In the genomic region with DNA sequence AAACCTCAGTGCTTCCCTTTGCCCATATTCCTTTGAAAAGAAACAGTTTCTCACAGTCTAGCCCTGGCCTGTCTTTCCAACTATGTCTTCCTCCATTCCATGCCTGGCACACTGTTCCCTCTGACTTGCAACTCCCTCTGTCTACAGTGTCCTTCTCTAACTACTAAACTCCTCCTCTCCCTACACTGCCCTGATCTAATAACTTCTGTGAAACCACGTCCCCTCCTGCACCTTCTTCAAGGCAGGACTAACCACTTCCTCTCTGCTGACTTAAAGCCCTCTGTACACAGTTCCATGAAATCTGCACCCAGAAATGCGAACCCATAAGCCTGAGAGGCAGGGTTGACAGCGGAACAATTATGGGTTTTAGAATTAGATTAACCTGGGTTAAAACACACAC, we compare ENCODE assay signal across 9 cellular contexts.
DNase-seq lines count a peak whose midpoint lies in the region; ATAC-seq and TF ChIP-seq lines count a peak whose summit lies in the region.
"Had no signal": no experiment of that assay in that cellular context is flagged by ENCODE, and none has a peak within 500 bp of the region (broad histone marks: within the 10 kb centered on the region; RNA-seq: fewer than 3 reads in every experiment).

No MANE protein-coding gene starts in this region.

- H3K9me3 Mint-ChIP-seq in activated CD4-positive, alpha-beta memory T cell treated with anti-CD3 and anti-CD28 coated beads for 36 hours, result no peaks in the 10 kb centered on the region
- H3K9me3 Mint-ChIP-seq in natural killer cell, result no peaks in the 10 kb centered on the region

- H3K9ac ChIP-seq in mesendoderm (ENCODE audit: low read length), result no peak overlapping the region

- no peaks in the 10 kb centered on the region for H3K36me3 ChIP-seq in mesendoderm (ENCODE audit: control insufficient read depth, insufficient read depth, low read length)
- no peaks in the 10 kb centered on the region for H3K36me3 ChIP-seq in BE2C
- H3K36me3 ChIP-seq in esophagus squamous epithelium, result no peaks in the 10 kb centered on the region

- POLR2A ChIA-PET in activated CD4-positive, alpha-beta memory T cell treated with anti-CD3 and anti-CD28 coated beads for 36 hours (lab: Charles Lee), result no interaction called here

- peak overlapping the region; percentile 17; the same call in 1 of the 2 replicates for H3K4me3 ChIP-seq in GM08714 (ENCODE audit: low read length)
- H3K4me3 ChIP-seq in mesendoderm (ENCODE audit: low read length), result no peak overlapping the region
- H3K4me3 ChIP-seq in BE2C (ENCODE audit: low read depth, low read length), result no peak overlapping the region
- H3K4me3 ChIP-seq in esophagus squamous epithelium, result no peak overlapping the region
- H3K4me3 ChIP-seq: body of pancreas had no signal

- no peak overlapping the region for H2BK15ac ChIP-seq in mesendoderm (replicated peaks; ENCODE audit: low read depth)

- no peaks in the 10 kb centered on the region for H3K79me1 ChIP-seq in mesendoderm (ENCODE audit: low read length)

- no peak overlapping the region for H4K5ac ChIP-seq in mesendoderm (ENCODE audit: low read length)

- no peaks in the 10 kb centered on the region for H3K27me3 ChIP-seq in mesendoderm (ENCODE audit: insufficient read depth, low read length, poor library complexity)
- no peaks in the 10 kb centered on the region for H3K27me3 ChIP-seq in BE2C
- H3K27me3 ChIP-seq in esophagus squamous epithelium, result no peaks in the 10 kb centered on the region
- H3K27me3 ChIP-seq: body of pancreas had no signal

- H3K23ac ChIP-seq in mesendoderm (ENCODE audit: low read length), result no peak overlapping the region

- H3K4me1 Mint-ChIP-seq in activated CD4-positive, alpha-beta memory T cell treated with anti-CD3 and anti-CD28 coated beads for 36 hours (ENCODE audit: low read depth), result peaks cover 53% of the 10 kb centered on the region
- H3K4me1 Mint-ChIP-seq in natural killer cell, result peaks cover 30% of the 10 kb centered on the region in 2 donors

- no peaks in the 10 kb centered on the region for H3K79me2 ChIP-seq in mesendoderm (ENCODE audit: control insufficient read depth, insufficient read depth, low read length)

- no peak overlapping the region for H3K56ac ChIP-seq in mesendoderm (ENCODE audit: low read length)

- H2BK120ac ChIP-seq in mesendoderm (ENCODE audit: low read depth, low read length), result no peak overlapping the region

- no peak overlapping the region for H3K4me2 ChIP-seq in mesendoderm (ENCODE audit: low read length)

- H2AK5ac ChIP-seq in mesendoderm (ENCODE audit: low read length), result no peak overlapping the region

- H3K27ac ChIP-seq in mesendoderm (ENCODE audit: low read depth, low read length), result no peak overlapping the region
- peak overlapping the region in 2 of 4 donors; percentile 40 to 42 for H3K27ac ChIP-seq in esophagus squamous epithelium
- H3K27ac ChIP-seq: body of pancreas had no signal

- ATAC-seq in GM19468 (IDR thresholded peaks at IDR 0.05; ENCODE audit: extremely low read depth, unreplicated experiment) (peak; percentile 88), HG03469 (IDR thresholded peaks at IDR 0.05; ENCODE audit: unreplicated experiment) (peak; percentile 94), natural killer cell (peak; percentile 87 to 99 (median 94))
- ATAC-seq: body of pancreas had no signal

- H3K4me1 ChIP-seq in mesendoderm (ENCODE audit: control insufficient read depth, low read depth, low read length), result no peaks in the 10 kb centered on the region
- no peaks in the 10 kb centered on the region for H3K4me1 ChIP-seq in BE2C
- peaks cover 0 to 6% (median 0%) of the 10 kb centered on the region in 3 donors for H3K4me1 ChIP-seq in esophagus squamous epithelium
- H3K4me1 ChIP-seq: body of pancreas had no signal

- no peaks in the 10 kb centered on the region for H3K36me3 Mint-ChIP-seq in activated CD4-positive, alpha-beta memory T cell treated with anti-CD3 and anti-CD28 coated beads for 36 hours
- no peaks in the 10 kb centered on the region for H3K36me3 Mint-ChIP-seq in natural killer cell

- peak overlapping the region; percentile 35 for H3K27ac Mint-ChIP-seq in activated CD4-positive, alpha-beta memory T cell treated with anti-CD3 and anti-CD28 coated beads for 36 hours
- H3K27ac Mint-ChIP-seq in natural killer cell, result peak overlapping the region; percentile 30 to 64

- intact Hi-C loops in activated CD4-positive, alpha-beta memory T cell treated with anti-CD3 and anti-CD28 coated beads for 36 hours (cut with micrococcal nuclease), result loop anchor here (10.0 kb wide), 2 partner anchors 91 to 651 kb away; no protein-coding TSS in a partner anchor
- intact Hi-C loops in natural killer cell (cut with micrococcal nuclease) (no loop called here), esophagus squamous epithelium (cut with DNase I) (no loop called here)

- CTCF ChIA-PET in activated CD4-positive, alpha-beta memory T cell treated with anti-CD3 and anti-CD28 coated beads for 36 hours (lab: Charles Lee), result no interaction called here

- peak; percentile 57 for DNase-seq in activated CD4-positive, alpha-beta memory T cell treated with anti-CD3 and anti-CD28 coated beads for 36 hours
- DNase-seq in natural killer cell (no peak), mesendoderm (no peak), BE2C (no peak), esophagus squamous epithelium (lab: John Stamatoyannopoulos, UW) (no peak)

- no peak overlapping the region for H2BK5ac ChIP-seq in mesendoderm (ENCODE audit: low read length)

- H3K9me3 ChIP-seq in BE2C, result no peaks in the 10 kb centered on the region
- no peaks in the 10 kb centered on the region for H3K9me3 ChIP-seq in esophagus squamous epithelium
- H3K9me3 ChIP-seq: body of pancreas had no signal

- WGBS in mesendoderm (ENCODE audit: extremely low coverage, insufficient coverage, low lambda C conversion rate), result no CpG with 5 or more reads among the region's 3 CpGs
- WGBS in esophagus squamous epithelium, 2 donors, result 62 to 72% methylated on average over 2 to 3 of the region's 3 CpGs

- TF ChIP-seq CTCF in natural killer cell (IDR thresholded peaks at IDR 0.05) (no peak), BE2C (IDR thresholded peaks at IDR 0.05; ENCODE audit: low read depth, low read length) (no peak), esophagus squamous epithelium (IDR thresholded peaks at IDR 0.05) (no peak)

- no peak overlapping the region for H4K8ac ChIP-seq in mesendoderm (ENCODE audit: low read depth, low read length)

- no peak overlapping the region for H3K4ac ChIP-seq in mesendoderm (ENCODE audit: low read depth, low read length)

- no peak overlapping the region for H3K18ac ChIP-seq in mesendoderm (ENCODE audit: low read length)

- H3K27me3 Mint-ChIP-seq in activated CD4-positive, alpha-beta memory T cell treated with anti-CD3 and anti-CD28 coated beads for 36 hours, result no peaks in the 10 kb centered on the region
- peaks cover 0 to 2% of the 10 kb centered on the region in 2 donors for H3K27me3 Mint-ChIP-seq in natural killer cell (ENCODE audit: low read depth in 2 of 2)

- H3K4me3 Mint-ChIP-seq in activated CD4-positive, alpha-beta memory T cell treated with anti-CD3 and anti-CD28 coated beads for 36 hours, result no peak overlapping the region
- peak overlapping the region; percentile 49 for H3K4me3 Mint-ChIP-seq in natural killer cell

- no peak for TF ChIP-seq POLR2A in esophagus squamous epithelium (IDR thresholded peaks at IDR 0.05)
